1 cellular context compared by ENCODE assay signal in the genomic region with DNA sequence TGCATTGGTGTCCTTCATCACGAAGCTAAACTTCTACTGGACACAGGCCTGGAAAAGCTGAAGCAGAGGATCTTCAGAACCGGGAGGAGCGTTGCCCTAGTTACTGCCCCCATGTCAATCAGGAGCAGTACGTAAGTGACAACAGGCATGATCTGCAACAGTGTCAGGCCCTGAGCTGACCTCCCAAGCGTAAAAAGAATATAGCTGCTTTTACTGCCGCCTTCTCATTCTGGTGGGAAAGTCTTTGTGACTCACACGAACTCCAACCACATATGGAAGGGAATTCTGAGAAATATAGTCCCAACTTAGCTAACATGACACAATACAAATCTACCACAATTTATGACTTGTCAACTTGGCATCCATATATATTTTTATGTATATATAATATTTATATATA.
TF ChIP-seq lines count a peak whose summit lies in the region.

No MANE protein-coding gene starts in this region.

TF ChIP-seq in H1, 55 proteins besides CTCF, POLR2A, EP300 and RAD21:
- no peak for TF ChIP-seq TCF12 (IDR thresholded peaks at IDR 0.05; ENCODE audit: low read depth, low read length)
- TF ChIP-seq HDAC6 (IDR thresholded peaks at IDR 0.05; ENCODE audit: low read depth, low read length): no peak
- TF ChIP-seq, protein P1, sequence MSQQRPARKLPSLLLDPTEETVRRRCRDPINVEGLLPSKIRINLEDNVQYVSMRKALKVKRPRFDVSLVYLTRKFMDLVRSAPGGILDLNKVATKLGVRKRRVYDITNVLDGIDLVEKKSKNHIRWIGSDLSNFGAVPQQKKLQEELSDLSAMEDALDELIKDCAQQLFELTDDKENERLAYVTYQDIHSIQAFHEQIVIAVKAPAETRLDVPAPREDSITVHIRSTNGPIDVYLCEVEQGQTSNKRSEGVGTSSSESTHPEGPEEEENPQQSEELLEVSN (IDR thresholded peaks at IDR 0.05): no peak
- no peak for TF ChIP-seq RBBP5 (IDR thresholded peaks at IDR 0.05; ENCODE audit: borderline replicate concordance, low read depth, low read length)
- no peak for TF ChIP-seq CBX8 (IDR thresholded peaks at IDR 0.05; ENCODE audit: borderline replicate concordance, low read depth, low read length)
- TF ChIP-seq SP1 (IDR thresholded peaks at IDR 0.05; ENCODE audit: low read depth, low read length): no peak
- TF ChIP-seq GABPA (IDR thresholded peaks at IDR 0.05; ENCODE audit: borderline replicate concordance, insufficient read depth, low read length): no peak
- TF ChIP-seq KDM1A (IDR thresholded peaks at IDR 0.05; ENCODE audit: borderline replicate concordance, low read length): no peak
- TF ChIP-seq BACH1 (IDR thresholded peaks at IDR 0.05; ENCODE audit: low read length): no peak
- TF ChIP-seq, protein P2, sequence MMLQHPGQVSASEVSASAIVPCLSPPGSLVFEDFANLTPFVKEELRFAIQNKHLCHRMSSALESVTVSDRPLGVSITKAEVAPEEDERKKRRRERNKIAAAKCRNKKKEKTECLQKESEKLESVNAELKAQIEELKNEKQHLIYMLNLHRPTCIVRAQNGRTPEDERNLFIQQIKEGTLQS (IDR thresholded peaks at IDR 0.05; ENCODE audit: insufficient read depth, low read depth, low read length): no peak
- TF ChIP-seq TAF7 (optimal IDR thresholded peaks at IDR 0.05; ENCODE audit: borderline replicate concordance, low read depth, low read length): no peak
- TF ChIP-seq, protein P3, sequence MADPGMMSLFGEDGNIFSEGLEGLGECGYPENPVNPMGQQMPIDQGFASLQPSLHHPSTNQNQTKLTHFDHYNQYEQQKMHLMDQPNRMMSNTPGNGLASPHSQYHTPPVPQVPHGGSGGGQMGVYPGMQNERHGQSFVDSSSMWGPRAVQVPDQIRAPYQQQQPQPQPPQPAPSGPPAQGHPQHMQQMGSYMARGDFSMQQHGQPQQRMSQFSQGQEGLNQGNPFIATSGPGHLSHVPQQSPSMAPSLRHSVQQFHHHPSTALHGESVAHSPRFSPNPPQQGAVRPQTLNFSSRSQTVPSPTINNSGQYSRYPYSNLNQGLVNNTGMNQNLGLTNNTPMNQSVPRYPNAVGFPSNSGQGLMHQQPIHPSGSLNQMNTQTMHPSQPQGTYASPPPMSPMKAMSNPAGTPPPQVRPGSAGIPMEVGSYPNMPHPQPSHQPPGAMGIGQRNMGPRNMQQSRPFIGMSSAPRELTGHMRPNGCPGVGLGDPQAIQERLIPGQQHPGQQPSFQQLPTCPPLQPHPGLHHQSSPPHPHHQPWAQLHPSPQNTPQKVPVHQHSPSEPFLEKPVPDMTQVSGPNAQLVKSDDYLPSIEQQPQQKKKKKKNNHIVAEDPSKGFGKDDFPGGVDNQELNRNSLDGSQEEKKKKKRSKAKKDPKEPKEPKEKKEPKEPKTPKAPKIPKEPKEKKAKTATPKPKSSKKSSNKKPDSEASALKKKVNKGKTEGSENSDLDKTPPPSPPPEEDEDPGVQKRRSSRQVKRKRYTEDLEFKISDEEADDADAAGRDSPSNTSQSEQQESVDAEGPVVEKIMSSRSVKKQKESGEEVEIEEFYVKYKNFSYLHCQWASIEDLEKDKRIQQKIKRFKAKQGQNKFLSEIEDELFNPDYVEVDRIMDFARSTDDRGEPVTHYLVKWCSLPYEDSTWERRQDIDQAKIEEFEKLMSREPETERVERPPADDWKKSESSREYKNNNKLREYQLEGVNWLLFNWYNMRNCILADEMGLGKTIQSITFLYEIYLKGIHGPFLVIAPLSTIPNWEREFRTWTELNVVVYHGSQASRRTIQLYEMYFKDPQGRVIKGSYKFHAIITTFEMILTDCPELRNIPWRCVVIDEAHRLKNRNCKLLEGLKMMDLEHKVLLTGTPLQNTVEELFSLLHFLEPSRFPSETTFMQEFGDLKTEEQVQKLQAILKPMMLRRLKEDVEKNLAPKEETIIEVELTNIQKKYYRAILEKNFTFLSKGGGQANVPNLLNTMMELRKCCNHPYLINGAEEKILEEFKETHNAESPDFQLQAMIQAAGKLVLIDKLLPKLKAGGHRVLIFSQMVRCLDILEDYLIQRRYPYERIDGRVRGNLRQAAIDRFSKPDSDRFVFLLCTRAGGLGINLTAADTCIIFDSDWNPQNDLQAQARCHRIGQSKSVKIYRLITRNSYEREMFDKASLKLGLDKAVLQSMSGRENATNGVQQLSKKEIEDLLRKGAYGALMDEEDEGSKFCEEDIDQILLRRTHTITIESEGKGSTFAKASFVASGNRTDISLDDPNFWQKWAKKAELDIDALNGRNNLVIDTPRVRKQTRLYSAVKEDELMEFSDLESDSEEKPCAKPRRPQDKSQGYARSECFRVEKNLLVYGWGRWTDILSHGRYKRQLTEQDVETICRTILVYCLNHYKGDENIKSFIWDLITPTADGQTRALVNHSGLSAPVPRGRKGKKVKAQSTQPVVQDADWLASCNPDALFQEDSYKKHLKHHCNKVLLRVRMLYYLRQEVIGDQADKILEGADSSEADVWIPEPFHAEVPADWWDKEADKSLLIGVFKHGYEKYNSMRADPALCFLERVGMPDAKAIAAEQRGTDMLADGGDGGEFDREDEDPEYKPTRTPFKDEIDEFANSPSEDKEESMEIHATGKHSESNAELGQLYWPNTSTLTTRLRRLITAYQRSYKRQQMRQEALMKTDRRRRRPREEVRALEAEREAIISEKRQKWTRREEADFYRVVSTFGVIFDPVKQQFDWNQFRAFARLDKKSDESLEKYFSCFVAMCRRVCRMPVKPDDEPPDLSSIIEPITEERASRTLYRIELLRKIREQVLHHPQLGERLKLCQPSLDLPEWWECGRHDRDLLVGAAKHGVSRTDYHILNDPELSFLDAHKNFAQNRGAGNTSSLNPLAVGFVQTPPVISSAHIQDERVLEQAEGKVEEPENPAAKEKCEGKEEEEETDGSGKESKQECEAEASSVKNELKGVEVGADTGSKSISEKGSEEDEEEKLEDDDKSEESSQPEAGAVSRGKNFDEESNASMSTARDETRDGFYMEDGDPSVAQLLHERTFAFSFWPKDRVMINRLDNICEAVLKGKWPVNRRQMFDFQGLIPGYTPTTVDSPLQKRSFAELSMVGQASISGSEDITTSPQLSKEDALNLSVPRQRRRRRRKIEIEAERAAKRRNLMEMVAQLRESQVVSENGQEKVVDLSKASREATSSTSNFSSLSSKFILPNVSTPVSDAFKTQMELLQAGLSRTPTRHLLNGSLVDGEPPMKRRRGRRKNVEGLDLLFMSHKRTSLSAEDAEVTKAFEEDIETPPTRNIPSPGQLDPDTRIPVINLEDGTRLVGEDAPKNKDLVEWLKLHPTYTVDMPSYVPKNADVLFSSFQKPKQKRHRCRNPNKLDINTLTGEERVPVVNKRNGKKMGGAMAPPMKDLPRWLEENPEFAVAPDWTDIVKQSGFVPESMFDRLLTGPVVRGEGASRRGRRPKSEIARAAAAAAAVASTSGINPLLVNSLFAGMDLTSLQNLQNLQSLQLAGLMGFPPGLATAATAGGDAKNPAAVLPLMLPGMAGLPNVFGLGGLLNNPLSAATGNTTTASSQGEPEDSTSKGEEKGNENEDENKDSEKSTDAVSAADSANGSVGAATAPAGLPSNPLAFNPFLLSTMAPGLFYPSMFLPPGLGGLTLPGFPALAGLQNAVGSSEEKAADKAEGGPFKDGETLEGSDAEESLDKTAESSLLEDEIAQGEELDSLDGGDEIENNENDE (IDR thresholded peaks at IDR 0.05; ENCODE audit: insufficient replicate concordance, low read length): no peak
- no peak for TF ChIP-seq CREB1 (IDR thresholded peaks at IDR 0.05)
- TF ChIP-seq KDM4A (IDR thresholded peaks at IDR 0.05; ENCODE audit: low read depth, low read length, severe bottlenecking): no peak
- TF ChIP-seq SIX5 (IDR thresholded peaks at IDR 0.05; ENCODE audit: low read depth, low read length): no peak
- TF ChIP-seq, protein P4, sequence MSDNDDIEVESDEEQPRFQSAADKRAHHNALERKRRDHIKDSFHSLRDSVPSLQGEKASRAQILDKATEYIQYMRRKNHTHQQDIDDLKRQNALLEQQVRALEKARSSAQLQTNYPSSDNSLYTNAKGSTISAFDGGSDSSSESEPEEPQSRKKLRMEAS (IDR thresholded peaks at IDR 0.05): no peak
- no peak for TF ChIP-seq HDAC2 (IDR thresholded peaks at IDR 0.05; ENCODE audit: borderline replicate concordance in 1 of 2, low read depth in 2 of 2, low read length in 2 of 2)
- TF ChIP-seq YY1 (IDR thresholded peaks at IDR 0.05; ENCODE audit: low read depth, low read length): no peak
- TF ChIP-seq SAP30 (IDR thresholded peaks at IDR 0.05; ENCODE audit: insufficient read depth, insufficient replicate concordance, low read length): no peak
- no peak for TF ChIP-seq RNF2 (IDR thresholded peaks at IDR 0.05; ENCODE audit: borderline replicate concordance, low read depth, low read length, missing control alignments, poor library complexity, severe bottlenecking)
